ENCODE assay signal across 1 cellular context in the genomic region with DNA sequence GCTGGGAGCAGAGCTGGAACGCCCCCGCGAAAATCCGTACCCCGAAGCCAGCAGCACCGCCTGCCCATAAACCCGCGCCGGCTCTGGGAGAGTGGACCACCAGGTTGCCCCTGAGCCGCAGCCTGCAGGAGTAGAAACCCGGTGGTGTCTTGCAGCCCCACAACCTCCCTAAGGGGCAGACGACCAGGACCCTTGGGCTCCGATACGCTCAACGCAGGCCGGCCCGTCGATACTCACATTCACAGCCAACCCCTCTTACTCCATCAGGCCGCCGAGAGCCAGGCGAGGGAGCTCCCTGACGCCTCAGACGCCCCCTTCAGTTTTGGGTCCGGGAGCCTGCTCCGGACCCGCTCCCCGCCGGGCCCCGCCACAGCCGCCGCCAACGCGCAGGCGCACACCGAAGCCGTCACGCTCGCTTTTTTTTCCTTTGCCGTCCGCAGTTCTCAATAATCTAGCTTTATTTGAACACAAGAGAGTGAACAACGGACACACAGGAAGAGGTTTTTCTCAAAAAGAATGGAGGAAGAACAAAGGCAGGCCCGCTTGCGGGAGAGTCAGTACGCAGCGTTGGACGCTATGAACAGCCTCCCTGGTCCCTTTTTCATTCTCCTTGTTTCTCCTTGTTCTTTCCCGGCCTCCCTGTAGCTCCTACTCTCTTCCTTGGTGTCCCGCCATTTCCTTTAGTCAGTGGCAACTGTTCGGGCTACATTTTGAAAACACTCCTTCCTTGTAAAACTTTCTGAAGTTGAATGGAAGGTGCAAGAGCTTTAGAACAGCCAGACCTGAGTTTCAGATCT.
TF ChIP-seq lines count a peak whose summit lies in the region.

Gene ZNF106, minus strand, starts transcription at position 399 of the 797 bp plus-strand sequence. CDS start 18,852 bp downstream, outside the sequence.

TF ChIP-seq in HepG2, 621 proteins besides CTCF, POLR2A, EP300 and RAD21 (continued from another document and continues in another):
- TF ChIP-seq KIAA2018 (CRISPR knock-in tag; IDR thresholded peaks at IDR 0.05; ENCODE audit: borderline replicate concordance) (no peak), NR2F1 (CRISPR knock-in tag; IDR thresholded peaks at IDR 0.05) (no peak), ZFP37 (CRISPR knock-in tag; IDR thresholded peaks at IDR 0.05; ENCODE audit: borderline replicate concordance) (peak; percentile 89), ZNF570 (CRISPR knock-in tag; IDR thresholded peaks at IDR 0.05; ENCODE audit: borderline replicate concordance) (no peak), RXRA (CRISPR knock-in tag; IDR thresholded peaks at IDR 0.05) (0 out of 2 replicates have a peak, but pooled peaks have one; percentile 15), MEIS1 (CRISPR knock-in tag; IDR thresholded peaks at IDR 0.05; ENCODE audit: borderline replicate concordance) (no peak), ATF7 (IDR thresholded peaks at IDR 0.05) (no peak), ATF7 (CRISPR knock-in tag; IDR thresholded peaks at IDR 0.05) (peak; percentile 22; the same call in 1 of the 2 replicates), ZNF331 (CRISPR knock-in tag; IDR thresholded peaks at IDR 0.05) (peak; percentile 63), ZNF530 (CRISPR knock-in tag; IDR thresholded peaks at IDR 0.05; ENCODE audit: low read depth) (no peak), ZKSCAN5 (CRISPR knock-in tag; IDR thresholded peaks at IDR 0.05) (no peak), SAFB2 (CRISPR knock-in tag; IDR thresholded peaks at IDR 0.05; ENCODE audit: borderline replicate concordance, low read depth) (no peak), PAXIP1 (CRISPR knock-in tag; conservative IDR thresholded peaks at IDR 0.05) (peak; percentile 53; the same call in 1 of the 2 replicates), RERE (CRISPR knock-in tag; IDR thresholded peaks at IDR 0.05; ENCODE audit: low read depth) (no peak), REL (CRISPR knock-in tag; conservative IDR thresholded peaks at IDR 0.05) (no peak), TGIF2 (CRISPR knock-in tag; IDR thresholded peaks at IDR 0.05) (no peak), ZNF784 (CRISPR knock-in tag; IDR thresholded peaks at IDR 0.05; ENCODE audit: borderline replicate concordance) (no peak; the same call in 1 of the 2 replicates), NFE2L1 (CRISPR knock-in tag; IDR thresholded peaks at IDR 0.05; ENCODE audit: borderline replicate concordance) (no peak), NR1H2 (CRISPR knock-in tag; IDR thresholded peaks at IDR 0.05; ENCODE audit: borderline replicate concordance, low read depth) (no peak), ZSCAN9 (CRISPR knock-in tag; IDR thresholded peaks at IDR 0.05; ENCODE audit: borderline replicate concordance) (peak; percentile 40; the same call in 1 of the 2 replicates), PRPF4 (IDR thresholded peaks at IDR 0.05; ENCODE audit: low read depth, low read length, poor library complexity, severe bottlenecking) (peak; percentile 95), RAD51 (IDR thresholded peaks at IDR 0.05; ENCODE audit: borderline replicate concordance) (no peak), RFX1 (IDR thresholded peaks at IDR 0.05) (no peak), ZFYVE20 (CRISPR knock-in tag; IDR thresholded peaks at IDR 0.05; ENCODE audit: borderline replicate concordance, low read depth) (no peak), ZFP91 (CRISPR knock-in tag; IDR thresholded peaks at IDR 0.05; ENCODE audit: borderline replicate concordance) (peak; percentile 71; the same call in 1 of the 2 replicates), ZNF512 (CRISPR knock-in tag; IDR thresholded peaks at IDR 0.05) (0 out of 2 replicates have a peak, but pooled peaks have one; percentile 8), FOSL2 (CRISPR knock-in tag; IDR thresholded peaks at IDR 0.05) (peak; percentile 42; the same call in 1 of the 2 replicates)
